ENCODE assay signal across 8 cellular contexts in genomic region chr12:120709976-120710804, GRCh38. TPM values are rescaled to one million over a fixed set of nuclear protein-coding genes. Genes with fewer than 3 reads are reported as not detected.
DNase-seq lines count a peak whose midpoint lies in the region; ATAC-seq and TF ChIP-seq lines count a peak whose summit lies in the region.

Gene UNC119B (plus strand): TSS chr12:120710458. CDS start chr12:120710475, 17 bp downstream.

- BruUV-seq in A673 (replicated peaks; lab: Mats Ljungman, UMichigan) (no TSS peak), OCI-LY7 (replicated peaks; lab: Mats Ljungman, UMichigan) (no TSS peak)

- peak within 1 kb of the TSS; percentile 90 for H3K27ac ChIP-seq in A673 (ENCODE audit: low read depth, low read length, poor library complexity, severe bottlenecking)
- H3K27ac ChIP-seq in OCI-LY7 (ENCODE audit: low read depth, low read length, poor library complexity, severe bottlenecking), result peak within 1 kb of the TSS; percentile 46

- peak within 1 kb of the TSS; percentile 93 for H3K4me3 ChIP-seq in A673 (ENCODE audit: low read depth, low read length, poor library complexity, severe bottlenecking)
- H3K4me3 ChIP-seq in OCI-LY7 (ENCODE audit: low read depth, low read length, poor library complexity, severe bottlenecking), result peak within 1 kb of the TSS; percentile 98
- H3K4me3 ChIP-seq in mucosa of stomach (ENCODE audit: low read length), result peak within 1 kb of the TSS; percentile 57

- POLR2A ChIA-PET in A673 (lab: Charles Lee; ENCODE audit: low non-redundant PET), result no interaction called here
- POLR2A ChIA-PET in OCI-LY7 (lab: Charles Lee), result interaction anchor here (0.6 to 2.0 kb wide), 5 partner anchors 11 to 141 kb away, joined by 3 to 6 read pairs (median 3); no protein-coding TSS in a partner anchor

- H3K36me3 ChIP-seq in A673 (ENCODE audit: insufficient read depth, low read length, poor library complexity, severe bottlenecking) (peaks cover 24% of the 10 kb centered on the region), OCI-LY7 (ENCODE audit: insufficient read depth, low read length) (peaks cover 20% of the 10 kb centered on the region), mucosa of stomach (ENCODE audit: control insufficient read depth, insufficient read depth, low read length) (no peaks in the 10 kb centered on the region)

- H3K4me2 ChIP-seq in OCI-LY7 (ENCODE audit: low read length), result peak within 1 kb of the TSS; percentile 84

- peak; percentile 27 for TF ChIP-seq POLR2A in erythroblast (IDR thresholded peaks at IDR 0.05; ENCODE audit: low read length)

- no peaks in the 10 kb centered on the region for H3K27me3 ChIP-seq in A673 (replicated peaks; ENCODE audit: insufficient read depth, low read depth, low read length, poor library complexity)
- H3K27me3 ChIP-seq in mucosa of stomach (ENCODE audit: control insufficient read depth, insufficient read depth, low read length), result no peaks in the 10 kb centered on the region

- no peaks in the 10 kb centered on the region for H4K20me1 ChIP-seq in OCI-LY7 (ENCODE audit: insufficient read depth, low read length)

- H2AFZ ChIP-seq in OCI-LY7 (ENCODE audit: low read length), result peak within 1 kb of the TSS; percentile 80; the same call in 1 of the 2 replicates

- H3K4me1 ChIP-seq in A673 (ENCODE audit: insufficient read depth, low read length, poor library complexity, severe bottlenecking) (peaks cover 5% of the 10 kb centered on the region), OCI-LY7 (ENCODE audit: insufficient read depth, low read length, poor library complexity, severe bottlenecking) (peaks cover 37% of the 10 kb centered on the region), mucosa of stomach (ENCODE audit: control insufficient read depth, insufficient read depth, low read length) (peaks cover 14% of the 10 kb centered on the region)

- DNase-seq in A673 (ENCODE audit: low spot score) (peak; percentile 80), OCI-LY7 (ENCODE audit: low spot score) (peak; percentile 72), activated T-cell treated with anti-CD3 and anti-CD28 coated beads for 48 hours (ENCODE audit: low read depth) (peak; percentile 70), erythroblast (lab: John Stamatoyannopoulos, UW) (peak; percentile 68 to 79)
- DNase-seq in stimulated activated CD8-positive, alpha-beta memory T cell treated with anti-CD3 and anti-CD28 coated beads, Interleukin-4, amount 100 ng/mL, for 48 hours, result peak; percentile 84

- peak within 1 kb of the TSS; percentile 80 for H3K9ac ChIP-seq in mucosa of stomach (ENCODE audit: low read length)

- CTCF ChIA-PET in A673 (lab: Charles Lee) (interaction anchor here (0.6 kb wide), 1 partner anchor 53 kb away, joined by 6 read pairs; no protein-coding TSS in a partner anchor), OCI-LY7 (lab: Charles Lee; ENCODE audit: unreplicated experiment) (interaction anchor here (1.7 kb wide), 1 partner anchor 61 kb away, joined by 8 read pairs; no protein-coding TSS in a partner anchor)

- H3K79me2 ChIP-seq in OCI-LY7 (ENCODE audit: insufficient read depth, low read depth, low read length), result no peaks in the 10 kb centered on the region; the same call in 1 of the 2 replicates

- TF ChIP-seq CTCF in A673 (conservative IDR thresholded peaks at IDR 0.05; ENCODE audit: low read depth, low read length) (no peak), OCI-LY7 (conservative IDR thresholded peaks at IDR 0.05; ENCODE audit: low read length) (no peak)

- H3K9me2 ChIP-seq in OCI-LY7 (ENCODE audit: insufficient read depth, low read length), result no peaks in the 10 kb centered on the region

- H3K9me3 ChIP-seq in A673 (ENCODE audit: low read depth, low read length, poor library complexity, severe bottlenecking), result no peaks in the 10 kb centered on the region
- no peaks in the 10 kb centered on the region for H3K9me3 ChIP-seq in OCI-LY7 (ENCODE audit: low read length)
- no peaks in the 10 kb centered on the region for H3K9me3 ChIP-seq in mucosa of stomach (ENCODE audit: control insufficient read depth, low read length)

- intact Hi-C loops in A673 (cut with micrococcal nuclease; ENCODE audit: unreplicated experiment) (loop anchor here (5.0 kb wide), 1 partner anchor 383 kb away; the partner anchor contains the start of gene PLA2G1B), OCI-LY7 (cut with micrococcal nuclease; ENCODE audit: unreplicated experiment) (loop anchor here (2.0 to 5.0 kb wide), 2 partner anchors 23 to 83 kb away; partner anchors contain the start of gene MLEC)

- peak; percentile 71 for ATAC-seq in GM18868 (IDR thresholded peaks at IDR 0.05; ENCODE audit: unreplicated experiment)
- peak; percentile 62 for ATAC-seq in HG03159 (IDR thresholded peaks at IDR 0.05; ENCODE audit: unreplicated experiment)

RNA-seq across cellular contexts. Expression of gene UNC119B, which starts in this region (rescaled TPM):
- 48.0 and 50.4 TPM in 2 replicates for total RNA-seq in A673 (2021)
- 16.5 and 17.2 TPM in 2 replicates for total RNA-seq in OCI-LY7 (2014; rRNA removed; shearing (Covaris generic))
- 24.6 and 27.4 TPM in 2 replicates for total RNA-seq in OCI-LY7 (2022)

Comparison
In these comparisons a context has a peak if more than half of its experiments do, and no peak if none do; other contexts are left out.
1. Peak in every context shown above with its lines: DNase-seq, ATAC-seq, H3K4me3 ChIP-seq and H3K27ac ChIP-seq.